12 cellular contexts compared by ENCODE assay signal in genomic region chr17:6495450-6496115, GRCh38. TPM values are rescaled to one million over a fixed set of nuclear protein-coding genes. Genes with fewer than 3 reads are reported as not detected.
DNase-seq lines count a peak whose midpoint lies in the region; ATAC-seq, FAIRE-seq and TF ChIP-seq lines count a peak whose summit lies in the region.
"Had no signal": no experiment of that assay in that cellular context is flagged by ENCODE, and none has a peak within 500 bp of the region (broad histone marks: within the 10 kb centered on the region; RNA-seq: fewer than 3 reads in every experiment).

No MANE protein-coding gene starts in this region.

- H2AFZ ChIP-seq in OCI-LY7 (ENCODE audit: low read length) = peak overlapping the region; percentile 87

- intact Hi-C loops in OCI-LY7 (cut with micrococcal nuclease; ENCODE audit: unreplicated experiment) (no loop called here), sciatic nerve (cut with DNase I) (no loop called here)

- BruUV-seq in OCI-LY7 (replicated peaks; lab: Mats Ljungman, UMichigan) = no TSS peak

- TF ChIP-seq POLR2A in GM12891 (IDR thresholded peaks at IDR 0.05; ENCODE audit: low read depth, low read length) = no peak

- peak overlapping the region; percentile 60 for H3K4me3 ChIP-seq in OCI-LY7 (ENCODE audit: low read depth, low read length, poor library complexity, severe bottlenecking)
- no peak overlapping the region for H3K4me3 ChIP-seq in foreskin fibroblast (ENCODE audit: low read depth in 1 of 2, low read length in 2 of 2)
- H3K4me3 ChIP-seq: esophagus muscularis mucosa had no signal

- DNase-seq in GM12891 (ENCODE audit: insufficient read length, low spot score) (no peak), OCI-LY7 (ENCODE audit: low spot score) (no peak), foreskin fibroblast (no peak), sciatic nerve (ENCODE audit: low spot score) (peak; percentile 42), SW480 (ENCODE audit: low spot score) (no peak), SHP77 (lab: John Stamatoyannopoulos, UW) (no peak), NCI-H1436 treated with DMSO at 0.1 percent for 48 hours (lab: John Stamatoyannopoulos, UW) (no peak)
- DNase-seq: immature natural killer cell, NCI-H446 had no signal

- no peak for ATAC-seq in sciatic nerve
- no peak for ATAC-seq in HG03097 (IDR thresholded peaks at IDR 0.05; ENCODE audit: low FRiP score, unreplicated experiment)
- ATAC-seq: natural killer cell treated with Interleukin-12 subunit alpha and Interleukin-12 subunit beta and Interleukin-15 and Interleukin-18, amount 100 ng/mL, for 72 hours had no signal

- H3K36me3 ChIP-seq in OCI-LY7 (ENCODE audit: insufficient read depth, low read length) = no peaks in the 10 kb centered on the region

- TF ChIP-seq CTCF in OCI-LY7 (conservative IDR thresholded peaks at IDR 0.05; ENCODE audit: low read length) (peak; percentile 72), foreskin fibroblast (IDR thresholded peaks at IDR 0.05; ENCODE audit: low read depth, low read length) (peak; percentile 2)

- H3K9me2 ChIP-seq in OCI-LY7 (ENCODE audit: insufficient read depth, low read length) = no peaks in the 10 kb centered on the region

- H3K27ac ChIP-seq in OCI-LY7 (ENCODE audit: low read depth, low read length, poor library complexity, severe bottlenecking) = peak overlapping the region; percentile 48

- CTCF ChIA-PET in OCI-LY7 (lab: Charles Lee; ENCODE audit: unreplicated experiment) = interaction anchor here (0.8 kb wide), 1 partner anchor 841 kb away, joined by 3 read pairs; no protein-coding TSS in a partner anchor

- no peaks in the 10 kb centered on the region for H3K9me3 ChIP-seq in OCI-LY7 (ENCODE audit: low read length)
- H3K9me3 ChIP-seq: esophagus muscularis mucosa had no signal

- POLR2A ChIA-PET in OCI-LY7 (lab: Charles Lee) = no interaction called here

- H3K4me2 ChIP-seq in OCI-LY7 (ENCODE audit: low read length) = peak overlapping the region; percentile 81

- FAIRE-seq in GM12891 (lab: Jason Lieb, UNC) = peak; percentile 26

- H3K4me1 ChIP-seq in OCI-LY7 (ENCODE audit: insufficient read depth, low read length, poor library complexity, severe bottlenecking) = peaks cover 28% of the 10 kb centered on the region

- H3K79me2 ChIP-seq in OCI-LY7 (ENCODE audit: insufficient read depth, low read depth, low read length) = no peaks in the 10 kb centered on the region

- H4K20me1 ChIP-seq in OCI-LY7 (ENCODE audit: insufficient read depth, low read length) = no peaks in the 10 kb centered on the region

TF ChIP-seq in GM12891, 5 proteins besides CTCF, POLR2A, EP300 and RAD21:
- TF ChIP-seq PAX5 (IDR thresholded peaks at IDR 0.05; ENCODE audit: insufficient read depth, low read length, severe bottlenecking) (no peak), POU2F2 (IDR thresholded peaks at IDR 0.05; ENCODE audit: low read depth, low read length) (no peak), POLR2AphosphoS5 (IDR thresholded peaks at IDR 0.05; ENCODE audit: low read depth, low read length) (no peak), SPI1 (IDR thresholded peaks at IDR 0.05; ENCODE audit: low read depth, low read length) (no peak), TAF1 (IDR thresholded peaks at IDR 0.05; ENCODE audit: low read depth, low read length) (no peak)

RNA-seq across cellular contexts. Expression of gene PIMREG, which starts 51.3 kb away (rescaled TPM):
- polyA plus RNA-seq in GM12891 (2012; ENCODE audit: low read depth, missing spikeins) = 10.2 TPM
- 34.5 and 39.4 TPM in 2 replicates for total RNA-seq in OCI-LY7 (2014; rRNA removed; shearing (Covaris generic))
- total RNA-seq in OCI-LY7 (2022) (22.7 and 31.0 TPM in 2 replicates), sciatic nerve (not detected)

Comparison
In these comparisons a context has a peak if more than half of its experiments do, and no peak if none do; other contexts are left out.
1. RNA of gene PIMREG, which starts 51.3 kb away (total RNA-seq): 22.7 to 39.4 TPM in OCI-LY7; not detected in sciatic nerve (single experiment); every median in the first group is over 10 times any median in the second.